8 cellular contexts compared by ENCODE assay signal in the genomic region with DNA sequence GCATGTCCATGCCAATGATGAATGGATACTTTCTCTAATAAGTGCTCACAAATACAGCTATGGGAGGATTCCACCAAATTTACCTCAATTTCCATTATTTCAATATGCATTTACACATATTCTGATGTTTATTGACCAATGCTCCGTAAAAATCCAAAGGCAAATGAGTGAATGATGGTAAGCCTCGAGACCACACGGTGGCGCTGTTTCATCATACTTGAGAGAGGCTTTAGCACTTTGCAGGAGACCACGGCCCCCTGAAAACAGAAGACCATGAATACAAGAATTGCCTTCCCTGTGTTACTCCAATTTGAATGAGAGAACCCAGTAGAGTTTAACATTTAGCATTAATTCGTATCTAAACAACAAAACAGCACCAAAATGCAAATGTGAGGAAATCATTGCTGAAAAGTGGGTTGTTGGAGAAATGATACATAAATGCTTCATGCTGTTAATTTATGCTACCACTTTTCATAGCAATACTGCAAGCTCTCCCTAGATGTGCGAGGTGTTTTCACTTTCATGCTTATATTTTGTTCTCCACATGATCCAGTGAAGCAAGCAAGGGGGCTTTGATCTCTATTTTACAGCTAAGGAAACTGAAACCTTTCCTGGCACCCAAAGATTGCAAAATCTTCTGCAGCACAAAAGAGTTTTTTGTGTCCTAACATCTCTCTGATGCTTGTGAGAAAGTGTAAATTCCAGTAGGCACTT. TPM values are rescaled to one million over a fixed set of nuclear protein-coding genes. Genes with fewer than 3 reads are reported as not detected.
DNase-seq lines count a peak whose midpoint lies in the region; ATAC-seq and TF ChIP-seq lines count a peak whose summit lies in the region.

No MANE protein-coding gene starts in this region.

- 12 to 15% methylated on average over 7 of the region's 7 CpGs for WGBS in testis, 2 donors

- H3K9me3 Mint-ChIP-seq in activated T-helper 1 cell treated with anti-CD3 and anti-CD28 coated beads, Interleukin-12 subunit alpha, Interleukin-12 subunit beta, Interleukin-2, Interleukin-4 antibody, amounts not matched to agents 30 ng/mL and 10 ng/mL and 1 ng/mL, durations not matched to agents 14 hours and 24 hours and 36 hours: no peaks in the 10 kb centered on the region

- TF ChIP-seq POLR2A in testis (IDR thresholded peaks at IDR 0.05): no peak

- no peaks in the 10 kb centered on the region for H3K36me3 Mint-ChIP-seq in activated T-helper 1 cell treated with anti-CD3 and anti-CD28 coated beads, Interleukin-12 subunit alpha, Interleukin-12 subunit beta, Interleukin-2, Interleukin-4 antibody, amounts not matched to agents 30 ng/mL and 10 ng/mL and 1 ng/mL, durations not matched to agents 14 hours and 24 hours and 36 hours (ENCODE audit: low read depth)

- H3K9me3 ChIP-seq in Panc1 (ENCODE audit: control insufficient read depth, insufficient read depth, low read depth, low read length) (no peaks in the 10 kb centered on the region), testis (no peaks in the 10 kb centered on the region)

- TF ChIP-seq CTCF in Panc1 (IDR thresholded peaks at IDR 0.05) (peak; percentile 84), fibroblast of the aortic adventitia (IDR thresholded peaks at IDR 0.05; ENCODE audit: insufficient read depth, low read length) (peak; percentile 75), testis (IDR thresholded peaks at IDR 0.05) (peak; percentile 84 to 91 (median 89))

- in situ Hi-C loops in G401 (cut with HindIII; ENCODE audit: low sequenced_read_pairs) (no loop called here), Panc1 (cut with HindIII; ENCODE audit: low pct_unique_long_range_greater_than_20kb, low sequenced_read_pairs) (no loop called here)

- peaks cover 22% of the 10 kb centered on the region for H3K4me1 Mint-ChIP-seq in activated T-helper 1 cell treated with anti-CD3 and anti-CD28 coated beads, Interleukin-12 subunit alpha, Interleukin-12 subunit beta, Interleukin-2, Interleukin-4 antibody, amounts not matched to agents 30 ng/mL and 10 ng/mL and 1 ng/mL, durations not matched to agents 14 hours and 24 hours and 36 hours (ENCODE audit: low read depth)

- H3K27ac ChIP-seq in Panc1 (ENCODE audit: low read length) (no peak overlapping the region), testis (no peak overlapping the region)

- intact Hi-C loops in Panc1 (cut with micrococcal nuclease; ENCODE audit: unreplicated experiment): loop anchor here (1.0 to 2.0 kb wide), 2 partner anchors 180 to 486 kb away; no protein-coding TSS in a partner anchor
- intact Hi-C loops in activated T-helper 1 cell treated with anti-CD3 and anti-CD28 coated beads, Interleukin-12 subunit alpha, Interleukin-12 subunit beta, Interleukin-2, Interleukin-4 antibody, amounts not matched to agents 30 ng/mL and 10 ng/mL and 1 ng/mL, durations not matched to agents 14 hours and 24 hours and 36 hours (cut with micrococcal nuclease): loop anchor here (1.0 to 10.0 kb wide), 8 partner anchors 35 to 535 kb away; partner anchors contain the start of gene TRIL
- intact Hi-C loops in testis (cut with DNase I; ENCODE audit: low total_unique reads): loop anchor here (5.0 kb wide), 1 partner anchor 485 kb away; no protein-coding TSS in a partner anchor

- H3K27me3 ChIP-seq in Panc1 (ENCODE audit: control insufficient read depth, insufficient read depth, low read length): peaks cover 28% of the 10 kb centered on the region
- no peaks in the 10 kb centered on the region for H3K27me3 ChIP-seq in testis

- peaks cover 18% of the 10 kb centered on the region for H3K27me3 Mint-ChIP-seq in activated T-helper 1 cell treated with anti-CD3 and anti-CD28 coated beads, Interleukin-12 subunit alpha, Interleukin-12 subunit beta, Interleukin-2, Interleukin-4 antibody, amounts not matched to agents 30 ng/mL and 10 ng/mL and 1 ng/mL, durations not matched to agents 14 hours and 24 hours and 36 hours (ENCODE audit: insufficient read depth)

- no peak overlapping the region for H3K27ac Mint-ChIP-seq in activated T-helper 1 cell treated with anti-CD3 and anti-CD28 coated beads, Interleukin-12 subunit alpha, Interleukin-12 subunit beta, Interleukin-2, Interleukin-4 antibody, amounts not matched to agents 30 ng/mL and 10 ng/mL and 1 ng/mL, durations not matched to agents 14 hours and 24 hours and 36 hours

- H3K4me1 ChIP-seq in Panc1 (ENCODE audit: control insufficient read depth, insufficient read depth, low read length) (peaks cover 4% of the 10 kb centered on the region; the same call in 1 of the 2 replicates), testis (peaks cover 4% of the 10 kb centered on the region)

- CTCF ChIA-PET in Panc1 (lab: Charles Lee): interaction anchor here (0.7 to 2.2 kb wide), 9 partner anchors 27 to 485 kb away, joined by 3 to 28 read pairs (median 4); no protein-coding TSS in a partner anchor

- POLR2A ChIA-PET in Panc1 (lab: Charles Lee): no interaction called here

- H3K4me3 Mint-ChIP-seq in activated T-helper 1 cell treated with anti-CD3 and anti-CD28 coated beads, Interleukin-12 subunit alpha, Interleukin-12 subunit beta, Interleukin-2, Interleukin-4 antibody, amounts not matched to agents 30 ng/mL and 10 ng/mL and 1 ng/mL, durations not matched to agents 14 hours and 24 hours and 36 hours: no peak overlapping the region

- DNase-seq in G401 (ENCODE audit: low spot score): peak; percentile 90
- DNase-seq in KG1 (lab: John Stamatoyannopoulos, UW): peak; percentile 38
- DNase-seq in Panc1 (ENCODE audit: low read depth, low spot score): no peak
- DNase-seq in activated T-helper 1 cell treated with anti-CD3 and anti-CD28 coated beads, Interleukin-12 subunit alpha, Interleukin-12 subunit beta, Interleukin-2, Interleukin-4 antibody, amounts not matched to agents 30 ng/mL and 10 ng/mL and 1 ng/mL, durations not matched to agents 14 hours and 24 hours and 36 hours (ENCODE audit: low spot score): peak; percentile 33
- DNase-seq in fibroblast of the aortic adventitia (ENCODE audit: low read depth): peak; percentile 85
- DNase-seq in non-pigmented ciliary epithelial cell (ENCODE audit: low read depth): peak; percentile 31
- peak; percentile 87 for DNase-seq in testis

- H3K36me3 ChIP-seq in Panc1 (ENCODE audit: control insufficient read depth, insufficient read depth, low read length) (no peaks in the 10 kb centered on the region), testis (ENCODE audit: low read depth, missing control alignments) (no peaks in the 10 kb centered on the region)

- no peak overlapping the region for H3K4me3 ChIP-seq in Panc1 (ENCODE audit: low read depth in 2 of 2, low read length in 2 of 2)
- H3K4me3 ChIP-seq in fibroblast of the aortic adventitia (ENCODE audit: low read depth, low read length): no peak overlapping the region
- no peak overlapping the region for H3K4me3 ChIP-seq in testis

- ATAC-seq in Panc1 (no peak), HG03045 (IDR thresholded peaks at IDR 0.05; ENCODE audit: unreplicated experiment) (no peak)

- BruUV-seq in Panc1 (replicated peaks; lab: Mats Ljungman, UMichigan): no TSS peak

RNA-seq across cellular contexts. Expression of gene TRIL, which starts 35.4 kb away (rescaled TPM):
- not detected in 2 replicates for total RNA-seq in G401 (2014; rRNA removed; shearing (Covaris generic))
- total RNA-seq in Panc1 (2021; ENCODE audit: unreplicated experiment) (not detected), fibroblast of the aortic adventitia (ENCODE audit: low replicate concordance) (0.81 and 6.3 TPM in 2 replicates), testis (1 to 10 TPM in 1 of 2 donors, under 1 TPM in 1; 0.99 to 1.3 TPM)
- not detected for polyA plus RNA-seq in Panc1 (2012; ENCODE audit: insufficient read length)
- 0.39 and 0.41 TPM in 2 replicates for total RNA-seq in activated T-helper 1 cell treated with anti-CD3 and anti-CD28 coated beads, Interleukin-12 subunit alpha, Interleukin-12 subunit beta, Interleukin-2, Interleukin-4 antibody, amounts not matched to agents 30 ng/mL and 10 ng/mL and 1 ng/mL, durations not matched to agents 14 hours and 24 hours and 36 hours
- polyA plus RNA-seq in testis (ENCODE audit: insufficient read depth, low read depth, low replicate concordance): 2.0 TPM
